In genomic region chr9:84075004-84075403, GRCh38 we compare ENCODE assay signal across 36 cellular contexts.
"Had no signal": no experiment of that assay in that cellular context is flagged by ENCODE, and none has a peak within 500 bp of the region (broad histone marks: within the 10 kb centered on the region; RNA-seq: fewer than 3 reads in every experiment).

No MANE protein-coding gene starts in this region.

- H3K27ac Mint-ChIP-seq: activated CD4-positive, alpha-beta memory T cell treated with anti-CD3 and anti-CD28 coated beads for 36 hours; activated CD4-positive, alpha-beta T cell treated with anti-CD3 and anti-CD28 coated beads for 36 hours; activated CD4-positive, alpha-beta T cell treated with anti-CD3 and anti-CD28 coated beads, Interleukin-2, amount 10 ng/mL, durations not matched to agents 24 days and 14 days; activated CD8-positive, alpha-beta T cell treated with anti-CD3 and anti-CD28 coated beads for 36 hours; activated naive CD4-positive, alpha-beta T cell treated with anti-CD3 and anti-CD28 coated beads, Interleukin-2, amount 10 ng/mL, durations not matched to agents 7 days and 5 days; activated naive CD4-positive, alpha-beta T cell treated with anti-CD3 and anti-CD28 coated beads, Interleukin-2, amount 50 U/mL, for 24 hours; activated naive CD8-positive, alpha-beta T cell; activated naive CD8-positive, alpha-beta T cell treated with anti-CD3 and anti-CD28 coated beads, Interleukin-2, amount 10 ng/mL, durations not matched to agents 7 days and 5 days; activated naive CD8-positive, alpha-beta T cell treated with anti-CD3 and anti-CD28 coated beads, Interleukin-2, amount 50 U/mL, for 24 hours; activated T-cell treated with anti-CD3 and anti-CD28 coated beads, Interleukin-2, amount 50 U/mL, for 24 hours; activated T-helper 2 cell treated with anti-CD3 and anti-CD28 coated beads, Interferon-gamma antibody, Interleukin-2, Interleukin-4, amounts not matched to agents 10 μg/mL and 5 μg/mL and 100 μg/mL, durations not matched to agents 14 hours and 24 hours and 36 hours; brain; T-helper 1 cell treated with Interleukin-12 subunit alpha and Interleukin-12 subunit beta and Interleukin-4 antibody, amounts not matched to agents 30 μg/mL and 1 μg/mL, for 36 hours; T-helper 2 cell treated with Interferon-gamma antibody and Interleukin-4, amounts not matched to agents 5 μg/mL and 100 μg/mL, for 36 hours; WTC11 had no signal

- H3K4me3 ChIP-seq: ascending aorta, cardiac muscle cell had no signal

- H3K27me3 Mint-ChIP-seq: activated naive CD4-positive, alpha-beta T cell treated with anti-CD3 and anti-CD28 coated beads, Interleukin-2, amount 50 U/mL, for 24 hours had no signal

- ATAC-seq: activated CD4-positive, alpha-beta T cell treated with anti-CD3 and anti-CD28 coated beads for 36 hours; activated CD4-positive, CD25-positive, alpha-beta regulatory T cell treated with anti-CD3 and anti-CD28 coated beads, Interleukin-2, amount 50 U/mL, for 24 hours; activated CD8-positive, alpha-beta T cell treated with anti-CD3 and anti-CD28 coated beads for 36 hours; activated naive CD8-positive, alpha-beta T cell treated with anti-CD3 and anti-CD28 coated beads, Interleukin-2, amount 50 U/mL, for 24 hours; WTC11 had no signal

- H3K4me1 Mint-ChIP-seq: activated CD4-positive, alpha-beta T cell treated with anti-CD3 and anti-CD28 coated beads for 36 hours; activated CD4-positive, alpha-beta T cell treated with anti-CD3 and anti-CD28 coated beads, Interleukin-2, amount 10 ng/mL, durations not matched to agents 24 days and 14 days; activated naive CD4-positive, alpha-beta T cell treated with anti-CD3 and anti-CD28 coated beads, Interleukin-2, amount 10 ng/mL, durations not matched to agents 7 days and 5 days; activated naive CD4-positive, alpha-beta T cell treated with anti-CD3 and anti-CD28 coated beads, Interleukin-2, amount 50 U/mL, for 24 hours; activated naive CD8-positive, alpha-beta T cell treated with anti-CD3 and anti-CD28 coated beads, Interleukin-2, amount 10 ng/mL, durations not matched to agents 7 days and 5 days; activated naive CD8-positive, alpha-beta T cell treated with anti-CD3 and anti-CD28 coated beads, Interleukin-2, amount 50 U/mL, for 24 hours; brain; central memory CD8-positive, alpha-beta T cell; WTC11 had no signal

- H3K36me3 Mint-ChIP-seq: activated CD4-positive, alpha-beta memory T cell treated with anti-CD3 and anti-CD28 coated beads for 36 hours; activated naive CD4-positive, alpha-beta T cell treated with anti-CD3 and anti-CD28 coated beads, Interleukin-2, amount 10 ng/mL, durations not matched to agents 7 days and 5 days; activated naive CD8-positive, alpha-beta T cell treated with anti-CD3 and anti-CD28 coated beads, Interleukin-2, amount 10 ng/mL, durations not matched to agents 7 days and 5 days; brain had no signal

- DNase-seq: activated CD4-positive, alpha-beta memory T cell treated with anti-CD3 and anti-CD28 coated beads for 36 hours; activated CD4-positive, alpha-beta T cell treated with anti-CD3 and anti-CD28 coated beads for 1 hour; activated CD4-positive, alpha-beta T cell treated with anti-CD3 and anti-CD28 coated beads for 36 hours; activated CD4-positive, alpha-beta T cell treated with anti-CD3 and anti-CD28 coated beads, Interleukin-2, amount 10 ng/mL, durations not matched to agents 24 days and 14 days; activated CD4-positive, alpha-beta T cell treated with anti-CD3 and anti-CD28 coated beads, Interleukin-2, amount 50 U/mL, for 1 hour; activated CD4-positive, alpha-beta T cell treated with anti-CD3 and anti-CD28 coated beads, Interleukin-2, amount 50 U/mL, for 4 hours; activated CD4-positive, CD25-positive, alpha-beta regulatory T cell; activated CD8-positive, alpha-beta memory T cell treated with anti-CD3 and anti-CD28 coated beads, Interleukin-2, amount 50 U/mL, for 4 hours; activated CD8-positive, alpha-beta T cell treated with anti-CD3 and anti-CD28 coated beads for 36 hours; activated effector memory CD4-positive, alpha-beta T cell treated with Interleukin-2 at 50 U/mL for 16 hours; activated gamma-delta T cell; activated naive CD4-positive, alpha-beta T cell treated with anti-CD3 and anti-CD28 coated beads, Interleukin-2, amount 10 ng/mL, durations not matched to agents 7 days and 5 days; activated naive CD4-positive, alpha-beta T cell treated with Interleukin-2 at 50 U/mL for 16 hours; activated naive CD8-positive, alpha-beta T cell treated with anti-CD3 and anti-CD28 coated beads, Interleukin-2, amount 10 ng/mL, durations not matched to agents 7 days and 5 days; activated naive CD8-positive, alpha-beta T cell treated with anti-CD3 and anti-CD28 coated beads, Interleukin-2, amount 50 U/mL, for 24 hours; activated T-cell treated with anti-CD3 and anti-CD28 coated beads for 4 hours; activated T-cell treated with anti-CD3 and anti-CD28 coated beads, Interleukin-2, amount 50 U/mL, for 24 hours; activated T-cell treated with anti-CD3 and anti-CD28 coated beads, Interleukin-2, amount 50 U/mL, for 48 hours; amygdala; anterior cingulate cortex; caudate nucleus; T-helper 1 cell; T-helper 2 cell; T-helper 9 cell; WERI-Rb-1 had no signal

- H3K9me3 Mint-ChIP-seq: activated CD4-positive, alpha-beta memory T cell treated with anti-CD3 and anti-CD28 coated beads for 36 hours; activated CD8-positive, alpha-beta T cell treated with anti-CD3 and anti-CD28 coated beads for 36 hours; activated naive CD4-positive, alpha-beta T cell treated with anti-CD3 and anti-CD28 coated beads, Interleukin-2, amount 10 ng/mL, durations not matched to agents 7 days and 5 days; activated naive CD4-positive, alpha-beta T cell treated with anti-CD3 and anti-CD28 coated beads, Interleukin-2, amount 50 U/mL, for 24 hours; activated naive CD8-positive, alpha-beta T cell treated with anti-CD3 and anti-CD28 coated beads, Interleukin-2, amount 10 ng/mL, durations not matched to agents 7 days and 5 days; activated naive CD8-positive, alpha-beta T cell treated with anti-CD3 and anti-CD28 coated beads, Interleukin-2, amount 50 U/mL, for 24 hours; activated T-helper 2 cell treated with anti-CD3 and anti-CD28 coated beads, Interferon-gamma antibody, Interleukin-2, Interleukin-4, amounts not matched to agents 10 μg/mL and 5 μg/mL and 100 μg/mL, durations not matched to agents 14 hours and 24 hours and 36 hours; T-helper 1 cell treated with Interleukin-12 subunit alpha and Interleukin-12 subunit beta and Interleukin-4 antibody, amounts not matched to agents 30 μg/mL and 1 μg/mL, for 36 hours; T-helper 2 cell treated with Interferon-gamma antibody and Interleukin-4, amounts not matched to agents 5 μg/mL and 100 μg/mL, for 36 hours had no signal

- H3K4me3 Mint-ChIP-seq: activated CD4-positive, alpha-beta memory T cell treated with anti-CD3 and anti-CD28 coated beads for 36 hours; activated CD4-positive, alpha-beta T cell treated with anti-CD3 and anti-CD28 coated beads for 36 hours; activated CD4-positive, alpha-beta T cell treated with anti-CD3 and anti-CD28 coated beads, Interleukin-2, amount 10 ng/mL, durations not matched to agents 24 days and 14 days; activated CD8-positive, alpha-beta T cell treated with anti-CD3 and anti-CD28 coated beads for 36 hours; activated naive CD4-positive, alpha-beta T cell treated with anti-CD3 and anti-CD28 coated beads, Interleukin-2, amount 10 ng/mL, durations not matched to agents 7 days and 5 days; activated naive CD4-positive, alpha-beta T cell treated with anti-CD3 and anti-CD28 coated beads, Interleukin-2, amount 50 U/mL, for 24 hours; activated naive CD8-positive, alpha-beta T cell; activated naive CD8-positive, alpha-beta T cell treated with anti-CD3 and anti-CD28 coated beads, Interleukin-2, amount 10 ng/mL, durations not matched to agents 7 days and 5 days; activated naive CD8-positive, alpha-beta T cell treated with anti-CD3 and anti-CD28 coated beads, Interleukin-2, amount 50 U/mL, for 24 hours; activated T-cell treated with anti-CD3 and anti-CD28 coated beads, Interleukin-2, amount 50 U/mL, for 24 hours; brain; central memory CD8-positive, alpha-beta T cell; T-helper 1 cell treated with Interleukin-12 subunit alpha and Interleukin-12 subunit beta and Interleukin-4 antibody, amounts not matched to agents 30 μg/mL and 1 μg/mL, for 36 hours; T-helper 2 cell treated with Interferon-gamma antibody and Interleukin-4, amounts not matched to agents 5 μg/mL and 100 μg/mL, for 36 hours; WTC11 had no signal
